In genomic region chr3:99753268-99753975, GRCh38 we compare ENCODE assay signal across 8 cellular contexts.
DNase-seq lines count a peak whose midpoint lies in the region; ATAC-seq and TF ChIP-seq lines count a peak whose summit lies in the region.

No MANE protein-coding gene starts in this region.

- H3K9me3 ChIP-seq in GM23248 (ENCODE audit: low read depth): no peaks in the 10 kb centered on the region
- H3K9me3 ChIP-seq in lung (ENCODE audit: control insufficient read depth in 2 of 2, insufficient read depth in 1 of 2, low read length in 1 of 2): no peaks in the 10 kb centered on the region
- no peaks in the 10 kb centered on the region for H3K9me3 ChIP-seq in aorta (ENCODE audit: control insufficient read depth, low read length)

- WGBS in GM23248 (ENCODE audit: low coverage in 1 of 2, low lambda C conversion rate in 2 of 2, missing lambda C conversion rate in 2 of 2), 2 experiments: 8 to 12% methylated on average over 3 of the region's 3 CpGs
- WGBS in lung, 2 donors: 3 to 8% methylated on average over 3 of the region's 3 CpGs
- 0 to 1% methylated on average over 3 of the region's 3 CpGs for WGBS in aorta, 2 donors

- DNase-seq in A172 (ENCODE audit: low spot score) (peak; percentile 89), EH (ENCODE audit: low read depth) (peak; percentile 84), GM23248 (peak; percentile 86), SHP77 treated with DMSO at 0.1 percent for 48 hours (lab: John Stamatoyannopoulos, UW) (peak; percentile 49), dedifferentiated amniotic fluid mesenchymal stem cell (ENCODE audit: extremely low spot score) (peak; percentile 85), lung (ENCODE audit: low spot score) (no peak), aorta (no peak)

- H3K79me2 ChIP-seq in GM23248 (ENCODE audit: insufficient read depth): no peaks in the 10 kb centered on the region
- H3K79me2 ChIP-seq in KMS-11 (ENCODE audit: insufficient read depth, low read depth): no peaks in the 10 kb centered on the region

- H3K4me2 ChIP-seq in GM23248 (ENCODE audit: unreplicated experiment): peak overlapping the region; percentile 9
- H3K4me2 ChIP-seq in KMS-11: no peak overlapping the region

- H3K9ac ChIP-seq in GM23248 (no peak overlapping the region), KMS-11 (no peak overlapping the region)

- no peaks in the 10 kb centered on the region for H3K9me2 ChIP-seq in GM23248 (ENCODE audit: insufficient read depth)

- H2AFZ ChIP-seq in GM23248 (no peak overlapping the region), KMS-11 (ENCODE audit: low read depth) (peak overlapping the region; percentile 35; the same call in 1 of the 2 replicates)

- peaks cover 28% of the 10 kb centered on the region for H3K4me1 ChIP-seq in GM23248 (ENCODE audit: insufficient read depth)
- H3K4me1 ChIP-seq in KMS-11 (ENCODE audit: low read depth, poor library complexity, severe bottlenecking): peaks cover 5% of the 10 kb centered on the region
- peaks cover 0 to 1% of the 10 kb centered on the region in 2 donors for H3K4me1 ChIP-seq in lung (ENCODE audit: control insufficient read depth in 2 of 2, insufficient read depth in 2 of 2, low read length in 2 of 2)
- peaks cover 1 to 9% of the 10 kb centered on the region in 2 donors for H3K4me1 ChIP-seq in aorta (ENCODE audit: control insufficient read depth in 1 of 2, insufficient read depth in 2 of 2, low read length in 2 of 2)

- peak; percentile 87 for TF ChIP-seq CTCF in KMS-11 (conservative IDR thresholded peaks at IDR 0.05; ENCODE audit: low read depth, low read length)
- peak; percentile 43 for TF ChIP-seq CTCF in lung (IDR thresholded peaks at IDR 0.05; ENCODE audit: control extremely low read depth, extremely low read depth)

- intact Hi-C loops in aorta (cut with DNase I): loop anchor here (5.0 to 10.0 kb wide), 3 partner anchors 111 to 519 kb away; no protein-coding TSS in a partner anchor

- H3F3A ChIP-seq in GM23248 (ENCODE audit: insufficient read depth): peaks cover 24% of the 10 kb centered on the region

- H3K27ac ChIP-seq in GM23248: no peak overlapping the region
- no peak overlapping the region for H3K27ac ChIP-seq in KMS-11
- H3K27ac ChIP-seq in lung (ENCODE audit: low read depth in 1 of 2, low read length in 1 of 2): no peak overlapping the region
- peak overlapping the region in 1 of 2 donors; percentile 67 for H3K27ac ChIP-seq in aorta (ENCODE audit: low read depth in 1 of 2, low read length in 2 of 2)

- ATAC-seq in lung (ENCODE audit: insufficient read depth, low FRiP score) (peak; percentile 71), aorta (ENCODE audit: low FRiP score) (peak; percentile 75)

- no peaks in the 10 kb centered on the region for H3K27me3 ChIP-seq in GM23248 (replicated peaks; ENCODE audit: insufficient read depth)
- H3K27me3 ChIP-seq in KMS-11 (ENCODE audit: insufficient read depth, low read depth): no peaks in the 10 kb centered on the region
- H3K27me3 ChIP-seq in lung (ENCODE audit: control insufficient read depth, insufficient read depth): no peaks in the 10 kb centered on the region
- no peaks in the 10 kb centered on the region for H3K27me3 ChIP-seq in aorta (ENCODE audit: control insufficient read depth in 1 of 2, insufficient read depth in 2 of 2, low read length in 1 of 2)

- no peaks in the 10 kb centered on the region; the same call in 1 of the 2 replicates for H3K36me3 ChIP-seq in GM23248 (ENCODE audit: low read depth)
- H3K36me3 ChIP-seq in KMS-11 (ENCODE audit: insufficient read depth): no peaks in the 10 kb centered on the region
- H3K36me3 ChIP-seq in lung (ENCODE audit: control insufficient read depth in 2 of 2, insufficient read depth in 2 of 2, low read length in 2 of 2): no peaks in the 10 kb centered on the region
- H3K36me3 ChIP-seq in aorta (ENCODE audit: control insufficient read depth in 1 of 2, insufficient read depth in 2 of 2, low read length in 1 of 2): no peaks in the 10 kb centered on the region

- in situ Hi-C loops in GM23248 (cut with MboI): loop anchor here (10.0 to 25.0 kb wide), 3 partner anchors 716 to 1141 kb away; no protein-coding TSS in a partner anchor

- H3K4me3 ChIP-seq in GM23248: no peak overlapping the region
- H3K4me3 ChIP-seq in KMS-11 (IDR thresholded peaks at IDR 0.05; ENCODE audit: insufficient read depth, low read depth, low read length): no peak overlapping the region
- H3K4me3 ChIP-seq in lung: no peak overlapping the region
- H3K4me3 ChIP-seq in aorta (ENCODE audit: low read length in 2 of 2): no peak overlapping the region

- no peaks in the 10 kb centered on the region for H4K20me1 ChIP-seq in GM23248 (ENCODE audit: insufficient read depth)
- H4K20me1 ChIP-seq in KMS-11 (ENCODE audit: insufficient read depth): no peaks in the 10 kb centered on the region

Comparison
In these comparisons a context has a peak if more than half of its experiments do, and no peak if none do; other contexts are left out.
1. DNase-seq: peak in A172 (single experiment), EH (single experiment), GM23248 (single experiment), SHP77 treated with DMSO at 0.1 percent for 48 hours (single experiment) and dedifferentiated amniotic fluid mesenchymal stem cell (single experiment); none in lung (single experiment) and aorta (0 of 2).